11 cellular contexts compared by ENCODE assay signal in the genomic region with DNA sequence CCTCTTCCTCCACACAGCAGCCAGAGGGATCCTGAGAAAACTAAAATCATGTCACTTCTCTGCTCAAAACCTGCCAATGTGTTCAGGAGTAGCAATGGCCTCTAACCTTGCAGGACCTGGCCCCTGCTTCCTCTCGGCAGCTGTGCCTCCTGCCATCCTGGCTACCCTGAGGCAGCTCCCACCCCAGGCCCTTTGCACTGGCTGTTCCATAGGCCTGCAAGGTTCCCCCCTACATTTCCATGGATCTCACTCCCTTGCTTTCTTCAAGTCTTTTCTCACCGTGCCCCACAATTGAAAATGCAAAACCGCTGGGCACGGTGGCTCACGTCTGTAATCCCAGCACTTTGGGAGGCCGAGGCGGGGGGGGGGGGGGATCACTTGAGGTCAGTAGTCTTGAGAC. TPM values are rescaled to one million over a fixed set of nuclear protein-coding genes. Genes with fewer than 3 reads are reported as not detected.
A peak's percentile ranks its signal among the peaks of the same experiment; 100 is the strongest.
DNase-seq lines count a peak whose midpoint lies in the region; ATAC-seq, FAIRE-seq and TF ChIP-seq lines count a peak whose summit lies in the region.
"Had no signal": no experiment of that assay in that cellular context is flagged by ENCODE, and none has a peak within 500 bp of the region (broad histone marks: within the 10 kb centered on the region; RNA-seq: fewer than 3 reads in every experiment).

No MANE protein-coding gene starts in this region.

- no peak for TF ChIP-seq POLR2A in NB4 (IDR thresholded peaks at IDR 0.05; ENCODE audit: extremely low read depth, insufficient read length)

- H3K36me3 ChIP-seq in endodermal cell (ENCODE audit: control insufficient read depth, insufficient read depth, low read length) (peaks cover 9% of the 10 kb centered on the region), rectal smooth muscle tissue (ENCODE audit: control insufficient read depth, insufficient read depth, low read length) (no peaks in the 10 kb centered on the region)

- FAIRE-seq in HTR-8/SVneo (lab: Jason Lieb, UNC) = no peak

- H3K27ac ChIP-seq in endodermal cell (ENCODE audit: low read depth, low read length) = no peak overlapping the region
- peak overlapping the region; percentile 41 for H3K27ac ChIP-seq in rectal smooth muscle tissue (ENCODE audit: low read depth, low read length)

- ATAC-seq in activated T-cell treated with anti-CD3 and anti-CD28 coated beads, Interleukin-2, amount 50 U/mL, for 4 hours = no peak
- ATAC-seq in GM18502 (IDR thresholded peaks at IDR 0.05; ENCODE audit: poor library complexity, unreplicated experiment) = no peak
- ATAC-seq: sciatic nerve had no signal

- peaks cover 28% of the 10 kb centered on the region for H3K4me1 Mint-ChIP-seq in activated T-cell treated with anti-CD3 and anti-CD28 coated beads, Interleukin-2, amount 50 U/mL, for 4 hours (ENCODE audit: low read depth)
- H3K4me1 Mint-ChIP-seq in endodermal cell = peaks cover 10% of the 10 kb centered on the region

- H3K4me1 ChIP-seq in endodermal cell (ENCODE audit: control insufficient read depth, insufficient read depth, low read length) (peaks cover 6% of the 10 kb centered on the region), rectal smooth muscle tissue (ENCODE audit: control insufficient read depth, insufficient read depth, low read length) (peaks cover 25% of the 10 kb centered on the region)

- H3K36me3 Mint-ChIP-seq in activated T-cell treated with anti-CD3 and anti-CD28 coated beads, Interleukin-2, amount 50 U/mL, for 4 hours (ENCODE audit: insufficient read depth) = no peaks in the 10 kb centered on the region
- H3K36me3 Mint-ChIP-seq in endodermal cell (ENCODE audit: low read depth) = peaks cover 8% of the 10 kb centered on the region

- peak overlapping the region; percentile 96 for H3K4me3 Mint-ChIP-seq in activated T-cell treated with anti-CD3 and anti-CD28 coated beads, Interleukin-2, amount 50 U/mL, for 4 hours
- H3K4me3 Mint-ChIP-seq in endodermal cell = no peak overlapping the region

- no peak overlapping the region for H3K27ac Mint-ChIP-seq in endodermal cell

- no peaks in the 10 kb centered on the region for H3K9me3 Mint-ChIP-seq in activated T-cell treated with anti-CD3 and anti-CD28 coated beads, Interleukin-2, amount 50 U/mL, for 4 hours
- no peaks in the 10 kb centered on the region for H3K9me3 Mint-ChIP-seq in endodermal cell

- DNase-seq in activated T-cell treated with anti-CD3 and anti-CD28 coated beads, Interleukin-2, amount 50 U/mL, for 4 hours = no peak
- DNase-seq in activated T-cell treated with anti-CD3 and anti-CD28 coated beads for 4 hours (no peak), NB4 (ENCODE audit: low read depth) (no peak), endodermal cell (no peak), NCI-H187 (lab: John Stamatoyannopoulos, UW) (no peak), HTR-8/SVneo (ENCODE audit: insufficient read length, low spot score) (no peak)
- DNase-seq: GDM1 had no signal

- 85 to 93% methylated on average over 7 of the region's 7 CpGs for WGBS in endodermal cell (ENCODE audit: insufficient coverage in 1 of 2, insufficient read length in 1 of 2), 2 experiments

- no peak for TF ChIP-seq CTCF in NB4 (IDR thresholded peaks at IDR 0.05; ENCODE audit: low read depth, low read length)
- no peak for TF ChIP-seq CTCF in endodermal cell (conservative IDR thresholded peaks at IDR 0.05)

- no peak overlapping the region for H3K9ac ChIP-seq in endodermal cell (ENCODE audit: extremely low read depth, low read length, poor library complexity, severe bottlenecking)
- no peak overlapping the region for H3K9ac ChIP-seq in rectal smooth muscle tissue (ENCODE audit: low read length)

- peak overlapping the region; percentile 79 for H3K4me3 ChIP-seq in NB4 (ENCODE audit: low read depth, low read length)
- peak overlapping the region; percentile 92 for H3K4me3 ChIP-seq in endodermal cell (ENCODE audit: low read length)
- no peak overlapping the region for H3K4me3 ChIP-seq in rectal smooth muscle tissue (ENCODE audit: low read length)

- H3K27me3 ChIP-seq in endodermal cell (ENCODE audit: control insufficient read depth, insufficient read depth, low read length, poor library complexity, severe bottlenecking) (no peaks in the 10 kb centered on the region), rectal smooth muscle tissue (ENCODE audit: control insufficient read depth, insufficient read depth, low read length) (peaks cover 1% of the 10 kb centered on the region)

- no peaks in the 10 kb centered on the region for H3K9me3 ChIP-seq in endodermal cell (ENCODE audit: control insufficient read depth, low read length)

- no peaks in the 10 kb centered on the region for H3K27me3 Mint-ChIP-seq in activated T-cell treated with anti-CD3 and anti-CD28 coated beads, Interleukin-2, amount 50 U/mL, for 4 hours (ENCODE audit: low read depth)
- no peaks in the 10 kb centered on the region for H3K27me3 Mint-ChIP-seq in endodermal cell (ENCODE audit: insufficient read depth)

RNA-seq across cellular contexts. Expression of a gene that starts 2.1 kb away (rescaled TPM):
- 100 to 1,000 TPM; 439 to 477 (median 457) TPM for total RNA-seq in activated T-cell treated with anti-CD3 and anti-CD28 coated beads, Interleukin-2, amount 50 U/mL, for 4 hours
- total RNA-seq in endodermal cell = 100 to 1,000 TPM; 230 to 257 TPM
- 193 TPM for polyA plus RNA-seq in endodermal cell (2013, experiment 1 of 2)
- 200 TPM for polyA plus RNA-seq in endodermal cell (2013, experiment 2 of 2)

RNA-seq across cellular contexts. Expression of a gene that starts 18.0 kb away (rescaled TPM):
- total RNA-seq in activated T-cell treated with anti-CD3 and anti-CD28 coated beads, Interleukin-2, amount 50 U/mL, for 4 hours = 10 to 100 TPM; 16.5 to 17.8 (median 17.1) TPM
- 10 to 100 TPM; 23.0 to 41.9 TPM for total RNA-seq in endodermal cell
- polyA plus RNA-seq in endodermal cell (2013, experiment 1 of 2) = 26.4 TPM
- polyA plus RNA-seq in endodermal cell (2013, experiment 2 of 2) = 20.9 TPM

RNA-seq across cellular contexts. Expression of a gene that starts 22.6 kb away (rescaled TPM):
- total RNA-seq in activated T-cell treated with anti-CD3 and anti-CD28 coated beads, Interleukin-2, amount 50 U/mL, for 4 hours = 100 to 1,000 TPM; 368 to 444 (median 399) TPM
- total RNA-seq in endodermal cell = 1 to 10 TPM; 4.2 to 5.3 TPM
- 2.0 TPM for polyA plus RNA-seq in endodermal cell (2013, experiment 1 of 2)
- 1.3 TPM for polyA plus RNA-seq in endodermal cell (2013, experiment 2 of 2)
- total RNA-seq: H4 had no signal

RNA-seq across cellular contexts. Expression of a gene that starts 42.1 kb away (rescaled TPM):
- 10 to 100 TPM; 24.3 to 31.0 (median 28.6) TPM for total RNA-seq in activated T-cell treated with anti-CD3 and anti-CD28 coated beads, Interleukin-2, amount 50 U/mL, for 4 hours
- 10 to 100 TPM; 45.6 to 60.4 TPM for total RNA-seq in endodermal cell
- 62.9 TPM for polyA plus RNA-seq in endodermal cell (2013, experiment 1 of 2)
- 57.2 TPM for polyA plus RNA-seq in endodermal cell (2013, experiment 2 of 2)

RNA-seq across cellular contexts. Expression of a gene that starts 42.2 kb away (rescaled TPM):
- total RNA-seq in activated T-cell treated with anti-CD3 and anti-CD28 coated beads, Interleukin-2, amount 50 U/mL, for 4 hours = 10 to 100 TPM; 82.4 to 88.3 (median 86.1) TPM
- total RNA-seq in endodermal cell = 10 to 100 TPM; 54.4 to 55.9 TPM
- 25.3 TPM for polyA plus RNA-seq in endodermal cell (2013, experiment 1 of 2)
- polyA plus RNA-seq in endodermal cell (2013, experiment 2 of 2) = 25.5 TPM

Comparison
In these comparisons a context has a peak if more than half of its experiments do, and no peak if none do; other contexts are left out.
1. RNA of a gene that starts 22.6 kb away (total RNA-seq): 368 to 444 TPM in activated T-cell treated with anti-CD3 and anti-CD28 coated beads, Interleukin-2, amount 50 U/mL, for 4 hours; 4.2 to 5.3 TPM in endodermal cell; every median in the first group is over 10 times any median in the second.